Comparison of ENCODE assay signal across 17 cellular contexts in the genomic region with DNA sequence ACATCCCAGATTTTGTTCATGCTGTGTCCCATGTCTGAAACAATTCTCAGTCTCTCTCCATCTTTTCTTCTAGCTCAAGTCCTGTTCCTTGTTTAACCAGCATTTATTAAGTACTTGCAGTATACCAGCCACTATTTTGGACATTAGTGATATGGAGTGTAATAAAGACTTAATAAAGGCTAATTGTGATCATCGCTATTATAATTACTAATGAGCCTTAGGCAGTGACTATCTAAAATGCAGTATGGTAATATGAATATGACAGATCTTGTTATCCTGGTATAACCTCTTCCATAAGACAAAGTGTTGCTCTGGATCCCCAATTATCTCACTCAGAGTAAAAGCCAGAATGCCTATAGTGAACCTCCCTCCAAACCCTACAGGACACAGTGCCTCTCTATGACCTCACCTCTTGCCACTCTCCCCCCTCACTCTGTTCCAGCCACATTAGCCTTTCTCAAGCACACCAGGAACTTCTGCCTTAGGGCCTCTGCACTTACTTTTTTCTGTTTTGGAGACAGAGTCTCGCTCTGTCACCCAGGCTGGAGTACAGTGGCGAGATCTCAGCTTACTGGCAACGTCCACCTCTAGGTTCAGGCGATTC. TPM values are rescaled to one million over a fixed set of nuclear protein-coding genes. Genes with fewer than 3 reads are reported as not detected.
DNase-seq lines count a peak whose midpoint lies in the region; ATAC-seq and TF ChIP-seq lines count a peak whose summit lies in the region.
"Had no signal": no experiment of that assay in that cellular context is flagged by ENCODE, and none has a peak within 500 bp of the region (broad histone marks: within the 10 kb centered on the region; RNA-seq: fewer than 3 reads in every experiment).

No MANE protein-coding gene starts in this region.

- intact Hi-C loops in CD4-positive, alpha-beta memory T cell (cut with micrococcal nuclease), result no loop called here

- no peaks in the 10 kb centered on the region for H3K27me3 Mint-ChIP-seq in activated CD4-positive, alpha-beta T cell treated with anti-CD3 and anti-CD28 coated beads, Interleukin-2, amount 10 ng/mL, durations not matched to agents 7 days and 5 days
- H3K27me3 Mint-ChIP-seq in CD4-positive, alpha-beta memory T cell, result no peaks in the 10 kb centered on the region
- H3K27me3 Mint-ChIP-seq in activated T-helper 17 cell treated with anti-CD3 and anti-CD28 coated beads, Interleukin-2, amount 50 U/mL, for 72 hours, result no peaks in the 10 kb centered on the region
- H3K27me3 Mint-ChIP-seq in nephron (ENCODE audit: low read depth), result peaks cover 5% of the 10 kb centered on the region

- H3K4me3 ChIP-seq in CD4-positive, alpha-beta memory T cell (ENCODE audit: low read length in 2 of 2), result no peak overlapping the region
- H3K4me3 ChIP-seq: upper lobe of left lung had no signal

- no peak overlapping the region for H3K27ac ChIP-seq in CD4-positive, alpha-beta memory T cell (ENCODE audit: low read depth, low read length)

- DNase-seq in activated CD4-positive, alpha-beta T cell treated with anti-CD3 and anti-CD28 coated beads, Interleukin-2, amount 10 ng/mL, durations not matched to agents 7 days and 5 days, result no peak
- no peak for DNase-seq in activated CD4-positive, alpha-beta T cell treated with anti-CD3 and anti-CD28 coated beads for 48 hours
- DNase-seq in CD4-positive, alpha-beta memory T cell, result no peak
- no peak for DNase-seq in NCI-H748 treated with DMSO at 0.1 percent for 48 hours (lab: John Stamatoyannopoulos, UW)
- DNase-seq in stimulated activated CD4-positive, alpha-beta T cell treated with anti-CD3 and anti-CD28 coated beads, Interleukin-4, amount 100 ng/mL, for 4 hours, result no peak
- DNase-seq: aorta; GF-D8; HCEC 1CT; NCI-H187 treated with DMSO at 0.1 percent for 48 hours; NCI-H446 treated with DMSO at 0.1 percent for 48 hours; occipital lobe; stimulated activated CD4-positive, alpha-beta T cell treated with anti-CD3 and anti-CD28 coated beads, Interleukin-4, amount 100 ng/mL, for 24 hours; upper lobe of left lung had no signal

- no peak for ATAC-seq in activated T-helper 17 cell treated with anti-CD3 and anti-CD28 coated beads, Interleukin-2, amount 50 U/mL, for 72 hours (replicated peaks)
- no peak for ATAC-seq in GM19452 (IDR thresholded peaks at IDR 0.05; ENCODE audit: unreplicated experiment)
- ATAC-seq: esophagus mucosa had no signal

- CTCF ChIA-PET in activated CD4-positive, alpha-beta T cell treated with anti-CD3 and anti-CD28 coated beads, Interleukin-2, amount 10 ng/mL, durations not matched to agents 7 days and 5 days (lab: Charles Lee), result interaction anchor here (0.9 to 3.6 kb wide), 7 partner anchors 9 to 218 kb away, joined by 3 to 31 read pairs (median 4); partner anchors contain the start of gene TLCD1
- CTCF ChIA-PET in CD4-positive, alpha-beta memory T cell (lab: Charles Lee; ENCODE audit: partially characterized antibody), result interaction anchor here (1.4 to 5.6 kb wide), 7 partner anchors 18 to 173 kb away, joined by 3 to 55 read pairs (median 11); partner anchors contain the start of genes FAM222B and TLCD1

- H3K27me3 ChIP-seq in CD4-positive, alpha-beta memory T cell (ENCODE audit: insufficient read depth, low read length), result no peaks in the 10 kb centered on the region
- H3K27me3 ChIP-seq: upper lobe of left lung had no signal

- H3K9me3 ChIP-seq in CD4-positive, alpha-beta memory T cell (ENCODE audit: control insufficient read depth in 1 of 2, low read length in 2 of 2), result no peaks in the 10 kb centered on the region
- H3K9me3 ChIP-seq: upper lobe of left lung had no signal

- no peak for TF ChIP-seq CTCF in nephron (IDR thresholded peaks at IDR 0.05; ENCODE audit: unreplicated experiment in 3 of 3)

- H3K9me3 Mint-ChIP-seq in activated CD4-positive, alpha-beta T cell treated with anti-CD3 and anti-CD28 coated beads, Interleukin-2, amount 10 ng/mL, durations not matched to agents 7 days and 5 days, result no peaks in the 10 kb centered on the region
- H3K9me3 Mint-ChIP-seq in CD4-positive, alpha-beta memory T cell, result no peaks in the 10 kb centered on the region
- H3K9me3 Mint-ChIP-seq in activated T-helper 17 cell treated with anti-CD3 and anti-CD28 coated beads, Interleukin-2, amount 50 U/mL, for 72 hours, result no peaks in the 10 kb centered on the region
- no peaks in the 10 kb centered on the region for H3K9me3 Mint-ChIP-seq in nephron

- no peak overlapping the region for H3K4me3 Mint-ChIP-seq in activated CD4-positive, alpha-beta T cell treated with anti-CD3 and anti-CD28 coated beads, Interleukin-2, amount 10 ng/mL, durations not matched to agents 7 days and 5 days
- H3K4me3 Mint-ChIP-seq in CD4-positive, alpha-beta memory T cell, result peak overlapping the region; percentile 26 to 95 (median 66)
- H3K4me3 Mint-ChIP-seq in activated T-helper 17 cell treated with anti-CD3 and anti-CD28 coated beads, Interleukin-2, amount 50 U/mL, for 72 hours, result peak overlapping the region; percentile 99
- peak overlapping the region; percentile 56 to 95 (median 65) for H3K4me3 Mint-ChIP-seq in nephron

- peaks cover 48% of the 10 kb centered on the region for H3K36me3 Mint-ChIP-seq in activated CD4-positive, alpha-beta T cell treated with anti-CD3 and anti-CD28 coated beads, Interleukin-2, amount 10 ng/mL, durations not matched to agents 7 days and 5 days (ENCODE audit: low read depth)
- peaks cover 6 to 28% of the 10 kb centered on the region in 2 donors for H3K36me3 Mint-ChIP-seq in CD4-positive, alpha-beta memory T cell
- H3K36me3 Mint-ChIP-seq in activated T-helper 17 cell treated with anti-CD3 and anti-CD28 coated beads, Interleukin-2, amount 50 U/mL, for 72 hours (ENCODE audit: low read depth), result peaks cover 70% of the 10 kb centered on the region
- peaks cover 13% of the 10 kb centered on the region for H3K36me3 Mint-ChIP-seq in nephron (ENCODE audit: low read depth)

- peaks cover 57% of the 10 kb centered on the region for H3K4me1 ChIP-seq in CD4-positive, alpha-beta memory T cell (ENCODE audit: insufficient read depth, low read length)

- POLR2A ChIA-PET in activated CD4-positive, alpha-beta T cell treated with anti-CD3 and anti-CD28 coated beads, Interleukin-2, amount 10 ng/mL, durations not matched to agents 7 days and 5 days (lab: Charles Lee), result interaction anchor here (0.6 kb wide), 1 partner anchor 154 kb away, joined by 3 read pairs; no protein-coding TSS in a partner anchor
- POLR2A ChIA-PET in CD4-positive, alpha-beta memory T cell (lab: Charles Lee; ENCODE audit: partially characterized antibody), result interaction anchor here (1.2 to 9.9 kb wide), 7 partner anchors 10 to 180 kb away, joined by 3 to 193 read pairs (median 16); partner anchors contain the start of genes ERAL1, NEK8, PHF12 and RPL23A

- peak overlapping the region; percentile 51 for H3K27ac Mint-ChIP-seq in activated CD4-positive, alpha-beta T cell treated with anti-CD3 and anti-CD28 coated beads, Interleukin-2, amount 10 ng/mL, durations not matched to agents 7 days and 5 days
- peak overlapping the region; percentile 69 to 95 (median 80) for H3K27ac Mint-ChIP-seq in CD4-positive, alpha-beta memory T cell
- peak overlapping the region; percentile 21 for H3K27ac Mint-ChIP-seq in activated T-helper 17 cell treated with anti-CD3 and anti-CD28 coated beads, Interleukin-2, amount 50 U/mL, for 72 hours
- peak overlapping the region in 2 of 3 experiments; percentile 16 to 21 for H3K27ac Mint-ChIP-seq in nephron

- no peaks in the 10 kb centered on the region for H3K36me3 ChIP-seq in CD4-positive, alpha-beta memory T cell (ENCODE audit: insufficient read depth, low read length)
- H3K36me3 ChIP-seq: upper lobe of left lung had no signal

- peaks cover 64% of the 10 kb centered on the region for H3K4me1 Mint-ChIP-seq in activated CD4-positive, alpha-beta T cell treated with anti-CD3 and anti-CD28 coated beads, Interleukin-2, amount 10 ng/mL, durations not matched to agents 7 days and 5 days
- peaks cover 42 to 75% (median 59%) of the 10 kb centered on the region in 4 donors for H3K4me1 Mint-ChIP-seq in CD4-positive, alpha-beta memory T cell
- H3K4me1 Mint-ChIP-seq in activated T-helper 17 cell treated with anti-CD3 and anti-CD28 coated beads, Interleukin-2, amount 50 U/mL, for 72 hours, result peaks cover 39% of the 10 kb centered on the region
- H3K4me1 Mint-ChIP-seq in nephron, result peaks cover 25% of the 10 kb centered on the region

RNA-seq across cellular contexts. Expression of gene FLOT2, which starts 1.8 kb away (rescaled TPM):
- 100 to 1,000 TPM; 200 to 212 TPM for total RNA-seq in activated CD4-positive, alpha-beta T cell treated with anti-CD3 and anti-CD28 coated beads, Interleukin-2, amount 10 ng/mL, durations not matched to agents 7 days and 5 days
- 100 to 1,000 TPM; 216 to 224 TPM for total RNA-seq in CD4-positive, alpha-beta memory T cell
- polyA plus RNA-seq in CD4-positive, alpha-beta memory T cell, result 100 to 1,000 TPM; 284 to 288 TPM
- 100 to 1,000 TPM in 1 of 2 donors, 10 to 100 TPM in 1; 85.8 to 113 TPM for total RNA-seq in activated T-helper 17 cell treated with anti-CD3 and anti-CD28 coated beads, Interleukin-2, amount 50 U/mL, for 72 hours

RNA-seq across cellular contexts. Expression of gene DHRS13, which starts 3.6 kb away (rescaled TPM):
- 10 to 100 TPM; 26.8 to 27.8 TPM for total RNA-seq in activated CD4-positive, alpha-beta T cell treated with anti-CD3 and anti-CD28 coated beads, Interleukin-2, amount 10 ng/mL, durations not matched to agents 7 days and 5 days
- total RNA-seq in CD4-positive, alpha-beta memory T cell, result 10 to 100 TPM; 44.6 to 49.6 TPM
- polyA plus RNA-seq in CD4-positive, alpha-beta memory T cell, result 10 to 100 TPM; 15.1 to 19.6 TPM
- total RNA-seq in activated T-helper 17 cell treated with anti-CD3 and anti-CD28 coated beads, Interleukin-2, amount 50 U/mL, for 72 hours, result 10 to 100 TPM; 24.9 to 82.1 TPM

RNA-seq across cellular contexts. Expression of gene ERAL1, which starts 44.5 kb away (rescaled TPM):
- total RNA-seq in activated CD4-positive, alpha-beta T cell treated with anti-CD3 and anti-CD28 coated beads, Interleukin-2, amount 10 ng/mL, durations not matched to agents 7 days and 5 days, result 10 to 100 TPM; 40.8 to 42.9 TPM
- total RNA-seq in CD4-positive, alpha-beta memory T cell, result 10 to 100 TPM; 23.5 to 24.3 TPM
- 10 to 100 TPM; 41.1 to 41.7 TPM for polyA plus RNA-seq in CD4-positive, alpha-beta memory T cell
- total RNA-seq in activated T-helper 17 cell treated with anti-CD3 and anti-CD28 coated beads, Interleukin-2, amount 50 U/mL, for 72 hours, result 10 to 100 TPM; 38.2 to 60.2 TPM

RNA-seq across cellular contexts. Expression of gene PHF12, which starts 52.0 kb away (rescaled TPM):
- total RNA-seq in activated CD4-positive, alpha-beta T cell treated with anti-CD3 and anti-CD28 coated beads, Interleukin-2, amount 10 ng/mL, durations not matched to agents 7 days and 5 days, result 10 to 100 TPM; 72.3 to 78.1 TPM
- total RNA-seq in CD4-positive, alpha-beta memory T cell, result 100 to 1,000 TPM; 125 to 135 TPM
- polyA plus RNA-seq in CD4-positive, alpha-beta memory T cell, result 10 to 100 TPM in 1 of 2 donors, 1 to 10 TPM in 1; 5.0 to 12.7 TPM
- total RNA-seq in activated T-helper 17 cell treated with anti-CD3 and anti-CD28 coated beads, Interleukin-2, amount 50 U/mL, for 72 hours, result 10 to 100 TPM; 56.9 to 60.2 TPM

RNA-seq across cellular contexts. Expression of gene FAM222B, which starts 56.7 kb away (rescaled TPM):
- 10 to 100 TPM; 15.7 to 17.9 TPM for total RNA-seq in activated CD4-positive, alpha-beta T cell treated with anti-CD3 and anti-CD28 coated beads, Interleukin-2, amount 10 ng/mL, durations not matched to agents 7 days and 5 days
- total RNA-seq in CD4-positive, alpha-beta memory T cell, result 10 to 100 TPM; 19.0 to 23.0 TPM
- polyA plus RNA-seq in CD4-positive, alpha-beta memory T cell, result 10 to 100 TPM in 1 of 2 donors, 1 to 10 TPM in 1; 7.9 to 23.2 TPM
- total RNA-seq in activated T-helper 17 cell treated with anti-CD3 and anti-CD28 coated beads, Interleukin-2, amount 50 U/mL, for 72 hours, result 10 to 100 TPM; 18.7 to 25.1 TPM

Comparison
In these comparisons a context has a peak if more than half of its experiments do, and no peak if none do; other contexts are left out.
1. H3K27ac Mint-ChIP-seq: peak in every context shown above with its lines; median percentile 80 in CD4-positive, alpha-beta memory T cell; 51 in activated CD4-positive, alpha-beta T cell treated with anti-CD3 and anti-CD28 coated beads, Interleukin-2, amount 10 ng/mL, durations not matched to agents 7 days and 5 days; 21 in activated T-helper 17 cell treated with anti-CD3 and anti-CD28 coated beads, Interleukin-2, amount 50 U/mL, for 72 hours; 18 in nephron.